ENCODE assay signal across 8 cellular contexts in the genomic region with DNA sequence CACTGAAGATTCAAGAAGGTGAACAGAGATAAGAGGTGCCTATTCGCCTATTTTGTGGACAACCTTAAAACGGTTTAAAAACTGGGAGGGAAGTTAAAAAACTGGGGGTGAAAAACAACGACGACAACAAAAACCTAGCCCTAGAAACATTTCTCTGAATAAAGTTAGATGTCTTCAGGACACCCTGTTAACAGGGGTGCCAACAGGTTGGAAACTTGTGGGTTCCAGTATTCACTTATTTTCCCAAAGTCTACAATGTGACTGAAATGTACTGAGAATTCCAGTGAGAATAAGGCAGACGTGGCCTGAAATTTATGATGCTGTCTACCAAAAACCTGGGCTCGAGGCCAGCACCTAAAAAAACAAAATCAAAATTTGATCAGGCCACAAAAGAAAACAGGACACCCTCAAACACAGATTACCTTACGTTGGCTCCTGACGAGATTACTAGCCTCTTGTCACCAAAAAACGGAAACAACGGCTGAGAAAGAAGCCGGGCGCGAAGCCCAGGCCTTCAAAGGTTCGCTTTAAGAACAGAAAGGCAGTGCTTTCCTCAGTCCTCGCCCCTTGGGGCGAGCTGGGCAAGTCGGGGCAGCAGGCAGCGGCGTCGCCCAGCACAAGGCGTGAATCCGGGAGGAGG. TPM values are rescaled to one million over a fixed set of nuclear protein-coding genes. Genes with fewer than 3 reads are reported as not detected.
DNase-seq lines count a peak whose midpoint lies in the region; ATAC-seq and TF ChIP-seq lines count a peak whose summit lies in the region.

No MANE protein-coding gene starts in this region.

- H3K27me3 ChIP-seq in gastroesophageal sphincter, result no peaks in the 10 kb centered on the region

- peaks cover 0 to 3% of the 10 kb centered on the region in 2 donors for H3K27me3 Mint-ChIP-seq in T-cell

- peak overlapping the region; percentile 93 to 97 (median 95) for H3K4me3 Mint-ChIP-seq in T-cell

- peaks cover 12% of the 10 kb centered on the region for H3K36me3 Mint-ChIP-seq in T-cell

- peak overlapping the region; percentile 99 to 100 for H3K27ac Mint-ChIP-seq in T-cell

- peaks cover 47 to 56% (median 53%) of the 10 kb centered on the region in 3 donors for H3K4me1 Mint-ChIP-seq in T-cell

- peak overlapping the region; percentile 76 to 99 (median 96) for H3K27ac ChIP-seq in gastroesophageal sphincter

- DNase-seq in SKM-1 treated with dmso at 0.1 percent for 144 hours (lab: John Stamatoyannopoulos, UW; ENCODE audit: unreplicated experiment), result peak; percentile 76
- no peak for DNase-seq in SKM-1 (lab: John Stamatoyannopoulos, UW; ENCODE audit: unreplicated experiment)
- DNase-seq in T-cell, result peak in 1 of 34 experiments; percentile 29
- DNase-seq in skeletal muscle cell (ENCODE audit: low read depth), result no peak
- DNase-seq in AG08395 (ENCODE audit: low spot score), result no peak
- DNase-seq in SIG-M5 treated with dmso at 0.1 percent for 504 hours (lab: John Stamatoyannopoulos, UW; ENCODE audit: unreplicated experiment), result no peak

- no peaks in the 10 kb centered on the region for H3K36me3 ChIP-seq in gastroesophageal sphincter

- ATAC-seq in HG02943 (IDR thresholded peaks at IDR 0.05; ENCODE audit: low read depth, unreplicated experiment) (peak; percentile 38), T-cell (replicated peaks in 1 of 4) (peak in 3 of 4 experiments; percentile 34 to 41 (median 40)), gastroesophageal sphincter (no peak)

- peaks cover 0 to 52% (median 6%) of the 10 kb centered on the region in 3 donors for H3K4me1 ChIP-seq in gastroesophageal sphincter

- H3K4me3 ChIP-seq in gastroesophageal sphincter (peak overlapping the region; percentile 72 to 77), skeletal muscle cell (ENCODE audit: low read depth, low read length) (peak overlapping the region; percentile 96)

- no peaks in the 10 kb centered on the region for H3K9me3 ChIP-seq in gastroesophageal sphincter

- H3K9me3 Mint-ChIP-seq in T-cell, result peaks cover 0 to 4% (median 0%) of the 10 kb centered on the region in 3 donors

- 2 to 4% methylated on average over 6 to 15 of the region's 22 CpGs for WGBS in gastroesophageal sphincter (ENCODE audit: low coverage in 1 of 2), 2 donors

- POLR2A ChIA-PET in T-cell (lab: Charles Lee), result interaction anchor here (0.6 to 1.2 kb wide), 5 partner anchors 32 to 384 kb away, joined by 3 to 15 read pairs (median 3); a partner anchor contains a TSS

- TF ChIP-seq POLR2A in gastroesophageal sphincter (IDR thresholded peaks at IDR 0.05), result no peak

- CTCF ChIA-PET in T-cell (lab: Charles Lee), result interaction anchor here in 1 of 2 donors (0.6 to 1.6 kb wide), 6 partner anchors 32 to 418 kb away, joined by 3 to 7 read pairs (median 4); a partner anchor contains a TSS

- TF ChIP-seq EP300 in gastroesophageal sphincter (IDR thresholded peaks at IDR 0.05), result no peak

- no peak for TF ChIP-seq CTCF in gastroesophageal sphincter (IDR thresholded peaks at IDR 0.05)

RNA-seq across cellular contexts. Expression of a gene that starts 0.9 kb away (rescaled TPM):
- total RNA-seq in T-cell (10 to 100 TPM; 24.3 to 34.4 (median 30.8) TPM), gastroesophageal sphincter (10 to 100 TPM; 31.1 to 34.6 (median 33.2) TPM)
